In the genomic region with DNA sequence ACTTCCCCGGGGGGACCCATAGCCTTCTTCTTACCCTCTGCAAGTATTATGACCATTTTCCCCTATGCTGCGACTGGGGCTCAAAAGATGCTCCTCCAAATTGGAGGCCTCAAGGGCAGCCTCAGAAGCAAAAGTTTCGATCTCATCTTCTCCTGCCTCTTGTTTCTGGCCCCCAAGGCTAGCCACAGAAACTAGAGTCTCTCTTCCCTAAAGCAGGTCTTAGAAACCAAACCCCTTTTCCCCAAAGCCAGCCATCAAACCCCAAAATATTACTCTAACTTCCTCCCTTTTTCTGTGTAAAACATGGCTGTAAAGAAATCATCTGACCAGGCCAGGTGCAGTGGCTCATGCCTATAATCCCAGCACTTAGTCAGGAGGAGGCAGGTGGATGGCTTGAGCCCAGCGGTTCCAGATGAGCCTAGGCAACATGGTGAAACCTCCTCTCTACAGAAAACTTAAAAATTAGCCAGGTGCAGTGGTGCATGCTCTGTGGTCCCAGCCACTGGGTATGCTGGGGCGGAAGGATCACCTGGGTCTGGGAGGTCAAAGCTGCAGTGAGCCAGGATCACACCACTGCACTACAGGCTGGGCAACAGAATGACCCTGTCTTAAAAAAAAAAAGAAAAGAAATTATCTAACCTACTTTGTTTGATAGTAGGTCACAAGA, we compare ENCODE assay signal across 18 cellular contexts. TPM values are rescaled to one million over a fixed set of nuclear protein-coding genes. Genes with fewer than 3 reads are reported as not detected.
DNase-seq lines count a peak whose midpoint lies in the region; ATAC-seq and TF ChIP-seq lines count a peak whose summit lies in the region.
"Had no signal": no experiment of that assay in that cellular context is flagged by ENCODE, and none has a peak within 500 bp of the region (broad histone marks: within the 10 kb centered on the region; RNA-seq: fewer than 3 reads in every experiment).

No MANE protein-coding gene starts in this region.

- POLR2A ChIA-PET in Panc1 (lab: Charles Lee) = no interaction called here

- intact Hi-C loops in Panc1 (cut with micrococcal nuclease; ENCODE audit: unreplicated experiment) = no loop called here

- no TSS peak for BruUV-seq in Panc1 (replicated peaks; lab: Mats Ljungman, UMichigan)

- CTCF ChIA-PET in Panc1 (lab: Charles Lee) = interaction anchor here (0.7 kb wide), 1 partner anchor 32 kb away, joined by 3 read pairs; no protein-coding TSS in a partner anchor

- H3K4me3 ChIP-seq in Panc1 (ENCODE audit: low read depth in 2 of 2, low read length in 2 of 2) = no peak overlapping the region
- H3K4me3 ChIP-seq: dorsolateral prefrontal cortex, left lung, mucosa of descending colon, right lobe of liver had no signal

- H3K36me3 ChIP-seq in Panc1 (ENCODE audit: control insufficient read depth, insufficient read depth, low read length) = no peaks in the 10 kb centered on the region
- H3K36me3 ChIP-seq: left lung, right lobe of liver had no signal

- H3K9me3 ChIP-seq in Panc1 (ENCODE audit: control insufficient read depth, insufficient read depth, low read depth, low read length) = no peaks in the 10 kb centered on the region
- H3K9me3 ChIP-seq: left lung, mucosa of descending colon, right lobe of liver had no signal

- no peaks in the 10 kb centered on the region for H3K27me3 ChIP-seq in Panc1 (ENCODE audit: control insufficient read depth, insufficient read depth, low read length)
- H3K27me3 ChIP-seq: left lung, right lobe of liver had no signal

- in situ Hi-C loops in Panc1 (cut with HindIII; ENCODE audit: low pct_unique_long_range_greater_than_20kb, low sequenced_read_pairs) = no loop called here

- TF ChIP-seq CTCF in Panc1 (IDR thresholded peaks at IDR 0.05) = no peak

- peak overlapping the region; percentile 37; the same call in 1 of the 2 replicates for H3K27ac ChIP-seq in Panc1 (ENCODE audit: low read length)
- H3K27ac ChIP-seq: dorsolateral prefrontal cortex, left lung, right lobe of liver had no signal

- peaks cover 8% of the 10 kb centered on the region; the same call in 1 of the 2 replicates for H3K4me1 ChIP-seq in Panc1 (ENCODE audit: control insufficient read depth, insufficient read depth, low read length)
- H3K4me1 ChIP-seq: left lung, right lobe of liver had no signal

- no peak for DNase-seq in Panc1 (ENCODE audit: low read depth, low spot score)
- no peak for DNase-seq in activated CD8-positive, alpha-beta memory T cell treated with anti-CD3 and anti-CD28 coated beads, Interleukin-2, amount 50 U/mL, for 4 hours
- DNase-seq in COR-L47 (lab: John Stamatoyannopoulos, UW) = no peak
- no peak for DNase-seq in germinal center (ENCODE audit: low spot score)
- DNase-seq: CD8-positive, alpha-beta memory T cell; left lung; mucosa of descending colon; NCI-H2029 treated with DMSO at 0.1 percent for 48 hours; NCI-H510A; right lobe of liver; stimulated activated CD4-positive, alpha-beta T cell treated with anti-CD3 and anti-CD28 coated beads, Interleukin-1b, Interleukin-23, amount 100 ng/mL, for 48 hours; T-helper 17 cell had no signal

- ATAC-seq in GM18861 (IDR thresholded peaks at IDR 0.05; ENCODE audit: unreplicated experiment) (peak; percentile 83), GM21528 (IDR thresholded peaks at IDR 0.05; ENCODE audit: low FRiP score, unreplicated experiment) (peak; percentile 73), HG03060 (IDR thresholded peaks at IDR 0.05; ENCODE audit: low read depth, unreplicated experiment) (peak; percentile 53), Panc1 (no peak), HG03097 (IDR thresholded peaks at IDR 0.05; ENCODE audit: low FRiP score, unreplicated experiment) (no peak)
- ATAC-seq: left lung, mucosa of descending colon, right lobe of liver, T-helper 17 cell, WTC11 had no signal

RNA-seq across cellular contexts. Expression of a gene that starts 36.7 kb away (rescaled TPM):
- total RNA-seq in Panc1 (2021; ENCODE audit: unreplicated experiment) = 1,799 TPM
- 2,067 TPM for polyA plus RNA-seq in Panc1 (2012; ENCODE audit: insufficient read length)

RNA-seq across cellular contexts. Expression of a gene that starts 54.5 kb away (rescaled TPM):
- 168 TPM for total RNA-seq in Panc1 (2021; ENCODE audit: unreplicated experiment)
- polyA plus RNA-seq in Panc1 (2012; ENCODE audit: insufficient read length) = 158 TPM

Comparison
In these comparisons a context has a peak if more than half of its experiments do, and no peak if none do; other contexts are left out.
1. ATAC-seq: peak in GM18861 (single experiment), GM21528 (single experiment) and HG03060 (single experiment); none in Panc1 (single experiment) and HG03097 (single experiment).